Comparison of ENCODE assay signal across 12 cellular contexts in the genomic region with DNA sequence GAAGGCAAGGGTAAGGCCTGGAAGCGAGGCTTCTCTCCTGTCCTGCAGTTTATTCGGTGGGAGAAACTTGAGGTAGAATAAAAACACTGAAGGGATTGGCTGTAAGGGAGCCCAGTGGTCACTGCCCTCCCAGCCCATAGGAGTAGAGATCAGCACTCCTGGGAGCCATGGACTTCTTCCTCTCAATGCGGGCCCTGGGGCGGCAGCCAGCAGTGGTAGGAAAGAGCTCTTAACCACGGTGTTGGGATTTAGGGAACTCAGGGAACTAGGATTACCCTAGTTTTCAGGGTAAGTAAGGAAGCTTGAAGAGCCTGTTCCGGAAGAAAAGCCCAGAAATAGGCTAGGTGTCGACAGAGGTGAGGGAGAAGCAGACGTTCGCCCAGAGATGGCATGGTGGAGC. TPM values are rescaled to one million over a fixed set of nuclear protein-coding genes. Genes with fewer than 3 reads are reported as not detected.
A peak's percentile ranks its signal among the peaks of the same experiment; 100 is the strongest.
DNase-seq lines count a peak whose midpoint lies in the region; ATAC-seq and TF ChIP-seq lines count a peak whose summit lies in the region.
"Had no signal": no experiment of that assay in that cellular context is flagged by ENCODE, and none has a peak within 500 bp of the region (broad histone marks: within the 10 kb centered on the region; RNA-seq: fewer than 3 reads in every experiment).

No MANE protein-coding gene starts in this region.

- H3K27ac Mint-ChIP-seq in nephron = peak overlapping the region in 2 of 3 experiments; percentile 18 to 71
- H3K27ac Mint-ChIP-seq in T-helper 2 cell treated with Interferon-gamma antibody and Interleukin-4, amounts not matched to agents 5 μg/mL and 100 μg/mL, for 36 hours = no peak overlapping the region

- TF ChIP-seq CTCF in coronary artery (IDR thresholded peaks at IDR 0.05) (no peak), nephron (IDR thresholded peaks at IDR 0.05; ENCODE audit: unreplicated experiment in 3 of 3) (no peak), tibial nerve (IDR thresholded peaks at IDR 0.05) (no peak)

- peaks cover 0 to 63% (median 0%) of the 10 kb centered on the region in 3 donors for H3K36me3 ChIP-seq in tibial nerve

- H3K27me3 Mint-ChIP-seq in nephron (ENCODE audit: low read depth) = peaks cover 3% of the 10 kb centered on the region
- no peaks in the 10 kb centered on the region for H3K27me3 Mint-ChIP-seq in T-helper 2 cell treated with Interferon-gamma antibody and Interleukin-4, amounts not matched to agents 5 μg/mL and 100 μg/mL, for 36 hours (ENCODE audit: low read depth)

- peaks cover 33% of the 10 kb centered on the region for H3K36me3 Mint-ChIP-seq in nephron (ENCODE audit: low read depth)
- no peaks in the 10 kb centered on the region for H3K36me3 Mint-ChIP-seq in T-helper 2 cell treated with Interferon-gamma antibody and Interleukin-4, amounts not matched to agents 5 μg/mL and 100 μg/mL, for 36 hours (ENCODE audit: low read depth)
- H3K36me3 Mint-ChIP-seq: activated naive CD4-positive, alpha-beta T cell treated with anti-CD3 and anti-CD28 coated beads, Interleukin-2, amount 50 U/mL, for 72 hours had no signal

- DNase-seq in coronary artery (ENCODE audit: low spot score) (no peak), tibial nerve (ENCODE audit: low spot score in 2 of 2) (no peak), NCI-H1092 treated with DMSO at 0.1 percent for 48 hours (lab: John Stamatoyannopoulos, UW) (no peak)
- no peak for DNase-seq in T-helper 2 cell treated with Interferon-gamma antibody and Interleukin-4, amounts not matched to agents 5 μg/mL and 100 μg/mL, for 36 hours (ENCODE audit: low spot score)
- DNase-seq: colonic mucosa, KG1, NCI-H187, SIG-M5 had no signal

- no peak for TF ChIP-seq EP300 in tibial nerve (IDR thresholded peaks at IDR 0.05)

- no peaks in the 10 kb centered on the region for H3K27me3 ChIP-seq in tibial nerve
- H3K27me3 ChIP-seq: colonic mucosa had no signal

- H3K9me3 ChIP-seq in tibial nerve = no peaks in the 10 kb centered on the region
- H3K9me3 ChIP-seq: colonic mucosa had no signal

- WGBS in tibial nerve, 2 donors = 61 to 66% methylated on average over 9 of the region's 9 CpGs

- no peak overlapping the region for H3K4me3 Mint-ChIP-seq in nephron
- no peak overlapping the region for H3K4me3 Mint-ChIP-seq in T-helper 2 cell treated with Interferon-gamma antibody and Interleukin-4, amounts not matched to agents 5 μg/mL and 100 μg/mL, for 36 hours

- TF ChIP-seq POLR2A in tibial nerve (IDR thresholded peaks at IDR 0.05) = no peak

- H3K4me3 ChIP-seq in coronary artery (no peak overlapping the region), tibial nerve (no peak overlapping the region)
- H3K4me3 ChIP-seq: colonic mucosa had no signal

- no peaks in the 10 kb centered on the region for H3K9me3 Mint-ChIP-seq in nephron
- no peaks in the 10 kb centered on the region for H3K9me3 Mint-ChIP-seq in T-helper 2 cell treated with Interferon-gamma antibody and Interleukin-4, amounts not matched to agents 5 μg/mL and 100 μg/mL, for 36 hours
- H3K9me3 Mint-ChIP-seq: activated naive CD4-positive, alpha-beta T cell treated with anti-CD3 and anti-CD28 coated beads, Interleukin-2, amount 50 U/mL, for 72 hours had no signal

- ATAC-seq in GM18870 (IDR thresholded peaks at IDR 0.05; ENCODE audit: unreplicated experiment) = no peak

- H3K4me1 Mint-ChIP-seq in nephron = peaks cover 20% of the 10 kb centered on the region
- peaks cover 8% of the 10 kb centered on the region for H3K4me1 Mint-ChIP-seq in T-helper 2 cell treated with Interferon-gamma antibody and Interleukin-4, amounts not matched to agents 5 μg/mL and 100 μg/mL, for 36 hours (ENCODE audit: low read depth)

- H3K27ac ChIP-seq in coronary artery (peak overlapping the region; percentile 83 to 86), tibial nerve (peak overlapping the region; percentile 65 to 91 (median 75))
- H3K27ac ChIP-seq: C4-2B, colonic mucosa had no signal

- H3K4me1 ChIP-seq in tibial nerve = peaks cover 0 to 59% (median 27%) of the 10 kb centered on the region in 4 donors

RNA-seq across cellular contexts. Expression of a gene that starts 23.8 kb away (rescaled TPM):
- 100 to 1,000 TPM in 1 of 4 donors, 10 to 100 TPM in 3; 52.3 to 115 (median 67.3) TPM for total RNA-seq in tibial nerve

RNA-seq across cellular contexts. Expression of a gene that starts 40.5 kb away (rescaled TPM):
- 1 to 10 TPM in 3 of 4 donors, under 1 TPM in 1; 0.78 to 4.4 (median 3.7) TPM for total RNA-seq in tibial nerve

RNA-seq across cellular contexts. Expression of a gene that starts 49.7 kb away (rescaled TPM):
- total RNA-seq in tibial nerve = 10 to 100 TPM; 22.9 to 33.9 (median 25.5) TPM

RNA-seq across cellular contexts. Expression of a gene that starts 53.6 kb away (rescaled TPM):
- 100 to 1,000 TPM in 1 of 4 donors, 10 to 100 TPM in 3; 81.6 to 126 (median 96.6) TPM for total RNA-seq in tibial nerve

RNA-seq across cellular contexts. Expression of a gene that starts 54.7 kb away (rescaled TPM):
- 10 to 100 TPM; 31.8 to 44.4 (median 39.1) TPM for total RNA-seq in tibial nerve
